Comparison of ENCODE assay signal across 22 cellular contexts in the genomic region with DNA sequence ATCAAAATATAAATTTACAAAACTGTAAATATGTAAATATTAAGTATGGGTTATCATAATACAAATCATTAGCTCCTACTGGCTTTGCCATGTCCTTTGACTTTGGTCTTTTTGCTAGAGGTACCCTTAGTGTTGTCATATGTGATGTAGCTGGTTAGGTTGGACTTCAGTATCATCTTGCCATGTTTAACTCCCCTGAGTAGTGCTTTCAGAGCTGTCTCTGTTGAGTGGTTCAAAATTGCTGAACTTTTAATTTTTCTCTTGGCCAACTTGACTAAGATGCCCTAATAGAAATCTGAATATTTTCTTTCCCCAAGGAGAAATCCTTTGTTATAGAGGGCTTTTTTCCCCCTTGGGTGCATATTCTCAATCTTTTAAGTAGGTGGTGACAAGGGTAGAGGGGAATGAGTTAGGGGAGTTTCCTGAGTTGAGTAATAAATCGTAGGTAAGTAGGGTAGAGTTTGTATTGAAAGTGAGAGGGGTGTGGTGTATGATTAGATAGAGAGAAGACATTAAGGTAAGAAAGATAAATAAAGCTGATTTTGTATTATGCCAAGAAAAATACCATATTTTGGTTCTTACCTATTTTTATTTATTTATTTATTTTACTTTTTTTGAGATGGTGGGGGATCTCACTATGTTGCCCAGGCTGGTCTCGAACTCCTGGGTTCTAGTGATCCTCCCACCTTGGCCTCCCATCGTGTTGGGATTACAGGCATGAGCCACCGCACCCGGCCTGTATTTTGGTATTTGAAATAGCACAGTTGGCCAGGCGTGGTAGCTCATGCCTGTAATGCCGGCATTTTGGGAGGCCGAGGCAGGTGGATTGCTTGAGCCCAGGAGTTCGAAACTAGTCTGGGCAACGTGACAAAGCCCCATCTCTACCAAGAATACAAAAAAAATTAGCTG. TPM values are rescaled to one million over a fixed set of nuclear protein-coding genes. Genes with fewer than 3 reads are reported as not detected.
A peak's percentile ranks its signal among the peaks of the same experiment; 100 is the strongest.
DNase-seq lines count a peak whose midpoint lies in the region; ATAC-seq and TF ChIP-seq lines count a peak whose summit lies in the region.
"Had no signal": no experiment of that assay in that cellular context is flagged by ENCODE, and none has a peak within 500 bp of the region (broad histone marks: within the 10 kb centered on the region; RNA-seq: fewer than 3 reads in every experiment).

No MANE protein-coding gene starts in this region.

- no peaks in the 10 kb centered on the region for H3K79me1 ChIP-seq in trophoblast cell (ENCODE audit: low read length)

- H2AK5ac ChIP-seq in trophoblast cell (ENCODE audit: low read length): no peak overlapping the region

- no peaks in the 10 kb centered on the region for H3K4me1 ChIP-seq in trophoblast cell (ENCODE audit: control insufficient read depth in 1 of 2, insufficient read depth in 2 of 2, low read length in 2 of 2)

- no peaks in the 10 kb centered on the region for H3K9me3 Mint-ChIP-seq in activated CD8-positive, alpha-beta memory T cell treated with anti-CD3 and anti-CD28 coated beads, Interleukin-2, amount 10 ng/mL, durations not matched to agents 7 days and 5 days (ENCODE audit: low read depth)
- H3K9me3 Mint-ChIP-seq in activated naive CD8-positive, alpha-beta T cell treated with anti-CD3 and anti-CD28 coated beads for 36 hours: peaks cover 1% of the 10 kb centered on the region
- H3K9me3 Mint-ChIP-seq: activated T-helper 1 cell treated with anti-CD3 and anti-CD28 coated beads, Interleukin-12 subunit alpha, Interleukin-12 subunit beta, Interleukin-2, Interleukin-4 antibody, amounts not matched to agents 30 ng/mL and 10 ng/mL and 1 ng/mL, durations not matched to agents 14 hours and 24 hours and 36 hours; immature natural killer cell had no signal

- H3K9ac ChIP-seq in trophoblast cell (ENCODE audit: low read length): no peak overlapping the region
- H3K9ac ChIP-seq: BLaER1 treated with 17β-estradiol and CSF1 and Interleukin-3, amounts not matched to agents 10 nM and 100 nM had no signal

- no peaks in the 10 kb centered on the region for H3K27me3 ChIP-seq in trophoblast cell (ENCODE audit: insufficient read depth, low read length)
- H3K27me3 ChIP-seq: BLaER1 treated with 17β-estradiol and CSF1 and Interleukin-3, amounts not matched to agents 10 nM and 100 nM; left lung had no signal

- no peaks in the 10 kb centered on the region for H3K36me3 ChIP-seq in trophoblast cell (ENCODE audit: control insufficient read depth in 1 of 2, insufficient read depth in 2 of 2, low read length in 2 of 2)
- H3K36me3 ChIP-seq: left lung had no signal

- no peak overlapping the region for H3K14ac ChIP-seq in trophoblast cell (ENCODE audit: low read length)

- no peaks in the 10 kb centered on the region for H3K9me3 ChIP-seq in trophoblast cell (ENCODE audit: insufficient read depth, low read depth, low read length)
- H3K9me3 ChIP-seq: BLaER1 treated with 17β-estradiol and CSF1 and Interleukin-3, amounts not matched to agents 10 nM and 100 nM; left lung had no signal

- no peak overlapping the region for H3K18ac ChIP-seq in trophoblast cell (ENCODE audit: low read length)

- H4K91ac ChIP-seq in trophoblast cell (ENCODE audit: low read depth, low read length): no peak overlapping the region

- H3K4ac ChIP-seq in trophoblast cell (ENCODE audit: low read depth, low read length): peak overlapping the region; percentile 76

- no peak overlapping the region for H3K27ac ChIP-seq in trophoblast cell (ENCODE audit: low read depth, low read length)
- H3K27ac ChIP-seq in coronary artery: no peak overlapping the region
- H3K27ac ChIP-seq: BLaER1 treated with 17β-estradiol and CSF1 and Interleukin-3, amounts not matched to agents 10 nM and 100 nM; epithelial cell of prostate; HL-60; left lung had no signal

- no peak overlapping the region for H3K4me2 ChIP-seq in trophoblast cell (ENCODE audit: low read length)
- H3K4me2 ChIP-seq: BLaER1 treated with 17β-estradiol and CSF1 and Interleukin-3, amounts not matched to agents 10 nM and 100 nM had no signal

- 100% methylated on average over 1 of the region's 10 CpGs for WGBS in trophoblast cell (ENCODE audit: extremely low coverage, insufficient coverage, insufficient read length)

- no peak overlapping the region for H2BK120ac ChIP-seq in trophoblast cell (ENCODE audit: insufficient read depth, low read length, poor library complexity)

- H3K79me2 ChIP-seq in trophoblast cell (ENCODE audit: control insufficient read depth, insufficient read depth, low read length, poor library complexity): no peaks in the 10 kb centered on the region

- peaks cover 30% of the 10 kb centered on the region for H3K4me1 Mint-ChIP-seq in activated CD8-positive, alpha-beta memory T cell treated with anti-CD3 and anti-CD28 coated beads, Interleukin-2, amount 10 ng/mL, durations not matched to agents 7 days and 5 days
- peaks cover 41% of the 10 kb centered on the region for H3K4me1 Mint-ChIP-seq in activated naive CD8-positive, alpha-beta T cell treated with anti-CD3 and anti-CD28 coated beads for 36 hours

- no peak for TF ChIP-seq CTCF in GM12865 (IDR thresholded peaks at IDR 0.05; ENCODE audit: insufficient read depth, low read depth, low read length, missing control alignments)
- no peak for TF ChIP-seq CTCF in coronary artery (IDR thresholded peaks at IDR 0.05)

- no peak for DNase-seq in activated CD8-positive, alpha-beta memory T cell treated with anti-CD3 and anti-CD28 coated beads, Interleukin-2, amount 10 ng/mL, durations not matched to agents 7 days and 5 days
- DNase-seq in activated CD8-positive, alpha-beta memory T cell treated with anti-CD3 and anti-CD28 coated beads for 24 hours: no peak
- DNase-seq in GM12865 (ENCODE audit: low read depth): peak; percentile 18
- DNase-seq in activated naive CD8-positive, alpha-beta T cell treated with anti-CD3 and anti-CD28 coated beads for 36 hours: no peak
- DNase-seq in trophoblast cell: no peak
- DNase-seq in NCI-H146 treated with DMSO at 0.1 percent for 48 hours (lab: John Stamatoyannopoulos, UW; ENCODE audit: unreplicated experiment): no peak
- no peak for DNase-seq in RKO (ENCODE audit: low spot score)
- DNase-seq in coronary artery (ENCODE audit: low spot score): no peak
- DNase-seq: amygdala; immature natural killer cell; IMR-90; left lung; midbrain; NCI-H146; NCI-H2171; NCI-H526; stimulated activated CD4-positive, alpha-beta T cell treated with anti-CD3 and anti-CD28 coated beads, Interleukin-12 subunit alpha, Interleukin-12 subunit beta, amount 100 ng/mL, for 4 hours; SW 1271 had no signal

- H3K36me3 Mint-ChIP-seq in activated CD8-positive, alpha-beta memory T cell treated with anti-CD3 and anti-CD28 coated beads, Interleukin-2, amount 10 ng/mL, durations not matched to agents 7 days and 5 days: peaks cover 10% of the 10 kb centered on the region
- peaks cover 5% of the 10 kb centered on the region for H3K36me3 Mint-ChIP-seq in activated naive CD8-positive, alpha-beta T cell treated with anti-CD3 and anti-CD28 coated beads for 36 hours
- H3K36me3 Mint-ChIP-seq: immature natural killer cell had no signal

- H3K4me3 Mint-ChIP-seq in activated CD8-positive, alpha-beta memory T cell treated with anti-CD3 and anti-CD28 coated beads, Interleukin-2, amount 10 ng/mL, durations not matched to agents 7 days and 5 days: no peak overlapping the region
- no peak overlapping the region for H3K4me3 Mint-ChIP-seq in activated naive CD8-positive, alpha-beta T cell treated with anti-CD3 and anti-CD28 coated beads for 36 hours
- H3K4me3 Mint-ChIP-seq: activated T-helper 1 cell treated with anti-CD3 and anti-CD28 coated beads, Interleukin-12 subunit alpha, Interleukin-12 subunit beta, Interleukin-2, Interleukin-4 antibody, amounts not matched to agents 30 ng/mL and 10 ng/mL and 1 ng/mL, durations not matched to agents 14 hours and 24 hours and 36 hours; immature natural killer cell had no signal

- no peaks in the 10 kb centered on the region for H3K27me3 Mint-ChIP-seq in activated CD8-positive, alpha-beta memory T cell treated with anti-CD3 and anti-CD28 coated beads, Interleukin-2, amount 10 ng/mL, durations not matched to agents 7 days and 5 days
- no peaks in the 10 kb centered on the region for H3K27me3 Mint-ChIP-seq in activated naive CD8-positive, alpha-beta T cell treated with anti-CD3 and anti-CD28 coated beads for 36 hours

- H2BK5ac ChIP-seq in trophoblast cell (ENCODE audit: low read depth, low read length, poor library complexity): no peak overlapping the region

- no peak overlapping the region for H3K23ac ChIP-seq in trophoblast cell (ENCODE audit: low read length)

- peak overlapping the region; percentile 16 for H3K27ac Mint-ChIP-seq in activated CD8-positive, alpha-beta memory T cell treated with anti-CD3 and anti-CD28 coated beads, Interleukin-2, amount 10 ng/mL, durations not matched to agents 7 days and 5 days
- peak overlapping the region; percentile 10 for H3K27ac Mint-ChIP-seq in activated naive CD8-positive, alpha-beta T cell treated with anti-CD3 and anti-CD28 coated beads for 36 hours
- H3K27ac Mint-ChIP-seq: activated T-helper 1 cell treated with anti-CD3 and anti-CD28 coated beads, Interleukin-12 subunit alpha, Interleukin-12 subunit beta, Interleukin-2, Interleukin-4 antibody, amounts not matched to agents 30 ng/mL and 10 ng/mL and 1 ng/mL, durations not matched to agents 14 hours and 24 hours and 36 hours had no signal

- no peak overlapping the region for H4K8ac ChIP-seq in trophoblast cell (ENCODE audit: low read depth, low read length)

- H2AFZ ChIP-seq in trophoblast cell (ENCODE audit: insufficient read depth, low read length, poor library complexity): no peak overlapping the region

- no peak overlapping the region for H2BK12ac ChIP-seq in trophoblast cell (ENCODE audit: low read length)

- CTCF ChIA-PET in activated CD8-positive, alpha-beta memory T cell treated with anti-CD3 and anti-CD28 coated beads, Interleukin-2, amount 10 ng/mL, durations not matched to agents 7 days and 5 days (lab: Charles Lee): interaction anchor here (0.6 to 0.9 kb wide), 2 partner anchors 18 to 26 kb away, joined by 3 read pairs; no protein-coding TSS in a partner anchor

- H3K4me3 ChIP-seq in GM12865 (ENCODE audit: low read depth, low read length) (no peak overlapping the region), trophoblast cell (ENCODE audit: low read depth, low read length) (no peak overlapping the region), coronary artery (no peak overlapping the region)
- H3K4me3 ChIP-seq: BLaER1 treated with 17β-estradiol and CSF1 and Interleukin-3, amounts not matched to agents 10 nM and 100 nM; left lung had no signal

- no peak for ATAC-seq in activated CD8-positive, alpha-beta memory T cell treated with anti-CD3 and anti-CD28 coated beads, Interleukin-2, amount 10 ng/mL, durations not matched to agents 7 days and 5 days
- ATAC-seq: left lung had no signal

- H4K12ac ChIP-seq in trophoblast cell (ENCODE audit: low read depth, low read length): no peak overlapping the region

RNA-seq across cellular contexts. Expression of gene RPRD2, which starts 21.8 kb away (rescaled TPM):
- 10 to 100 TPM; 28.1 to 28.5 TPM for total RNA-seq in activated CD8-positive, alpha-beta memory T cell treated with anti-CD3 and anti-CD28 coated beads, Interleukin-2, amount 10 ng/mL, durations not matched to agents 7 days and 5 days
- 10 to 100 TPM; 21.7 to 22.8 TPM for total RNA-seq in activated naive CD8-positive, alpha-beta T cell treated with anti-CD3 and anti-CD28 coated beads for 36 hours
- polyA plus RNA-seq in trophoblast cell (2013): 20.1 and 20.3 TPM in 2 replicates
